13 cellular contexts compared by ENCODE assay signal in genomic region chr9:3868012-3868411, GRCh38.
A peak's percentile ranks its signal among the peaks of the same experiment; 100 is the strongest.
DNase-seq lines count a peak whose midpoint lies in the region; ATAC-seq, FAIRE-seq and TF ChIP-seq lines count a peak whose summit lies in the region.
"Had no signal": no experiment of that assay in that cellular context is flagged by ENCODE, and none has a peak within 500 bp of the region (broad histone marks: within the 10 kb centered on the region; RNA-seq: fewer than 3 reads in every experiment).

No MANE protein-coding gene starts in this region.

- FAIRE-seq in GM12878 (lab: Jason Lieb, UNC) = peak; percentile 7
- FAIRE-seq: H54 had no signal

- no peaks in the 10 kb centered on the region for H4K20me1 ChIP-seq in GM12878 (ENCODE audit: control insufficient read depth, insufficient read depth)

- RAD21 ChIA-PET in GM12878 (lab: Charles Lee; ENCODE audit: unreplicated experiment) = no interaction called here

- BruUV-seq in GM12878 (replicated peaks; lab: Mats Ljungman, UMichigan) = no TSS peak

- 4% methylated on average over 3 of the region's 3 CpGs for WGBS in GM12878 (ENCODE audit: insufficient coverage, insufficient replicate concordance, low lambda C conversion rate, missing lambda C conversion rate)

- no peak overlapping the region for H3K9ac ChIP-seq in GM12878 (ENCODE audit: control insufficient read depth, insufficient read depth, low read length)
- H3K9ac ChIP-seq: neural progenitor cell had no signal

- H3K4me3 ChIP-seq in GM12878 = no peak overlapping the region
- H3K4me3 ChIP-seq: left ventricle myocardium inferior, neural progenitor cell had no signal

- SMC1A ChIA-PET in GM12878 (lab: Charles Lee; ENCODE audit: uncharacterized antibody, unreplicated experiment) = no interaction called here

- in situ Hi-C loops in GM12878 (cut with MboI) = no loop called here

- no peak for TF ChIP-seq EP300 in GM12878 (IDR thresholded peaks at IDR 0.05; ENCODE audit: borderline replicate concordance in 1 of 2, control insufficient read depth in 1 of 2, low read depth in 2 of 2, low read length in 2 of 2)

- TF ChIP-seq RAD21 in GM12878 (IDR thresholded peaks at IDR 0.05; ENCODE audit: insufficient read depth, low read depth, low read length) = no peak

- CTCF ChIA-PET in GM12878 (lab: Yijun Ruan, JAX) = no interaction called here

- H3K9me3 ChIP-seq in GM12878 (replicated peaks; ENCODE audit: control insufficient read depth, insufficient read depth, low read length) = no peaks in the 10 kb centered on the region

- H3K4me2 ChIP-seq in GM12878 (ENCODE audit: control insufficient read depth, insufficient read depth) = no peak overlapping the region
- H3K4me2 ChIP-seq: neural progenitor cell had no signal

- TF ChIP-seq CTCF in GM12878 (IDR thresholded peaks at IDR 0.05 in 2 of 3, conservative IDR thresholded peaks at IDR 0.05 in 1 of 3; ENCODE audit: control insufficient read depth in 2 of 3, extremely low read depth in 1 of 3, insufficient read depth in 1 of 3, low read depth in 3 of 3, low read length in 3 of 3) = no peak

- H3K4me1 ChIP-seq in GM12878 (ENCODE audit: control insufficient read depth, insufficient read depth, low read length) = no peaks in the 10 kb centered on the region
- H3K4me1 ChIP-seq: left ventricle myocardium inferior had no signal

- no peak for TF ChIP-seq POLR2A in GM12878 (IDR thresholded peaks at IDR 0.05; ENCODE audit: low read depth, low read length)

- H3K36me3 ChIP-seq in GM12878 (ENCODE audit: control insufficient read depth in 2 of 2, insufficient read depth in 2 of 2, low read length in 1 of 2) = no peaks in the 10 kb centered on the region
- H3K36me3 ChIP-seq: left ventricle myocardium inferior, neural progenitor cell had no signal

- H3K27ac ChIP-seq in GM12878 (ENCODE audit: control insufficient read depth, insufficient read depth) = no peak overlapping the region
- H3K27ac ChIP-seq: left ventricle myocardium inferior, neural progenitor cell had no signal

- H2AFZ ChIP-seq in GM12878 (ENCODE audit: control insufficient read depth, low read depth, low read length) = no peak overlapping the region
- H2AFZ ChIP-seq: neural progenitor cell had no signal

- peak; percentile 72 for ATAC-seq in GM18517 (IDR thresholded peaks at IDR 0.05; ENCODE audit: unreplicated experiment)
- peak; percentile 93 for ATAC-seq in GM19395 (IDR thresholded peaks at IDR 0.05; ENCODE audit: unreplicated experiment)
- ATAC-seq in HG02938 (IDR thresholded peaks at IDR 0.05; ENCODE audit: unreplicated experiment) = peak; percentile 92
- ATAC-seq in GM12878 = peak; percentile 71

- H3K79me2 ChIP-seq in GM12878 (ENCODE audit: control insufficient read depth, insufficient read depth, low read length) = no peaks in the 10 kb centered on the region

- no peak for DNase-seq in GM12878 (ENCODE audit: low read depth, low spot score)
- no peak for DNase-seq in hippocampal formation (lab: John Stamatoyannopoulos, UW)
- DNase-seq in NCI-H146 (lab: John Stamatoyannopoulos, UW) = no peak
- DNase-seq in effector CD8-positive, alpha-beta T cell (lab: John Stamatoyannopoulos, UW) = no peak
- DNase-seq in HPDE6-E6E7 (ENCODE audit: extremely low spot score) = no peak
- DNase-seq: activated CD4-positive, alpha-beta T cell treated with anti-CD3 and anti-CD28 coated beads for 4 hours; left ventricle myocardium inferior; stimulated activated naive CD4-positive, alpha-beta T cell had no signal

- POLR2A ChIA-PET in GM12878 (lab: Charles Lee) = no interaction called here

- no peaks in the 10 kb centered on the region for H3K27me3 ChIP-seq in GM12878 (replicated peaks in 1 of 2; ENCODE audit: control insufficient read depth in 2 of 2, insufficient read depth in 2 of 2, low read length in 1 of 2)
- H3K27me3 ChIP-seq: neural progenitor cell had no signal

- intact Hi-C loops in GM12878 (cut with micrococcal nuclease; ENCODE audit: unreplicated experiment) = no loop called here

TF ChIP-seq in GM12878, 131 proteins besides CTCF, POLR2A, EP300 and RAD21:
- TF ChIP-seq MLLT1 (IDR thresholded peaks at IDR 0.05) (no peak), IRF3 (IDR thresholded peaks at IDR 0.05) (no peak), RUNX3 (IDR thresholded peaks at IDR 0.05; ENCODE audit: low read length) (peak; percentile 40; the same call in 1 of the 2 replicates), HDGF (IDR thresholded peaks at IDR 0.05) (no peak), DPF2 (IDR thresholded peaks at IDR 0.05) (no peak), RBBP5 (conservative IDR thresholded peaks at IDR 0.05) (no peak), KLF5 (IDR thresholded peaks at IDR 0.05; ENCODE audit: partially characterized antibody) (no peak)
TF ChIP-seq in GM12878: peak in this region for 1.
